ENCODE assay signal across 1 cellular context in the genomic region with DNA sequence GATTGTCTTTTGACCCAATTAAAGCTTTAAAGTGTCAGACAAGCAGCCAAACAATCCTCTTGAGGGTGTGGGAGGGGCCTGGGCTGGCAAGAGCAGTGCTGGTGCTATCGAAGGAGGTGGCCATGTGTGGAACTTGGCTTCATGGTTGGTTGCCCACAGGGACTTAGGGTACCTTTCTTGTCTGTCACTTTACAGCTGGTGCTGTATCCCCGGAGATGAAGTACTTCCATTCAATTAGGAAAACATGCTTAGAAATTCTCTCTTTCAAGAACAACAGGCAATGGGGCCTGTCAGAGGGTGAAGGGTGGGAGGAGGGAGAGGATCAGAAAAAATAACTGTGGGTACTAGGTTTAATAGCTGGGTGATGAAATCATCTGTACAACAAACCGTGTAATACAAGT.
TF ChIP-seq lines count a peak whose summit lies in the region.

No MANE protein-coding gene starts in this region.

TF ChIP-seq in GM23338, 12 proteins besides CTCF, POLR2A, EP300 and RAD21 (continued from another document):
- TF ChIP-seq, protein P1, sequence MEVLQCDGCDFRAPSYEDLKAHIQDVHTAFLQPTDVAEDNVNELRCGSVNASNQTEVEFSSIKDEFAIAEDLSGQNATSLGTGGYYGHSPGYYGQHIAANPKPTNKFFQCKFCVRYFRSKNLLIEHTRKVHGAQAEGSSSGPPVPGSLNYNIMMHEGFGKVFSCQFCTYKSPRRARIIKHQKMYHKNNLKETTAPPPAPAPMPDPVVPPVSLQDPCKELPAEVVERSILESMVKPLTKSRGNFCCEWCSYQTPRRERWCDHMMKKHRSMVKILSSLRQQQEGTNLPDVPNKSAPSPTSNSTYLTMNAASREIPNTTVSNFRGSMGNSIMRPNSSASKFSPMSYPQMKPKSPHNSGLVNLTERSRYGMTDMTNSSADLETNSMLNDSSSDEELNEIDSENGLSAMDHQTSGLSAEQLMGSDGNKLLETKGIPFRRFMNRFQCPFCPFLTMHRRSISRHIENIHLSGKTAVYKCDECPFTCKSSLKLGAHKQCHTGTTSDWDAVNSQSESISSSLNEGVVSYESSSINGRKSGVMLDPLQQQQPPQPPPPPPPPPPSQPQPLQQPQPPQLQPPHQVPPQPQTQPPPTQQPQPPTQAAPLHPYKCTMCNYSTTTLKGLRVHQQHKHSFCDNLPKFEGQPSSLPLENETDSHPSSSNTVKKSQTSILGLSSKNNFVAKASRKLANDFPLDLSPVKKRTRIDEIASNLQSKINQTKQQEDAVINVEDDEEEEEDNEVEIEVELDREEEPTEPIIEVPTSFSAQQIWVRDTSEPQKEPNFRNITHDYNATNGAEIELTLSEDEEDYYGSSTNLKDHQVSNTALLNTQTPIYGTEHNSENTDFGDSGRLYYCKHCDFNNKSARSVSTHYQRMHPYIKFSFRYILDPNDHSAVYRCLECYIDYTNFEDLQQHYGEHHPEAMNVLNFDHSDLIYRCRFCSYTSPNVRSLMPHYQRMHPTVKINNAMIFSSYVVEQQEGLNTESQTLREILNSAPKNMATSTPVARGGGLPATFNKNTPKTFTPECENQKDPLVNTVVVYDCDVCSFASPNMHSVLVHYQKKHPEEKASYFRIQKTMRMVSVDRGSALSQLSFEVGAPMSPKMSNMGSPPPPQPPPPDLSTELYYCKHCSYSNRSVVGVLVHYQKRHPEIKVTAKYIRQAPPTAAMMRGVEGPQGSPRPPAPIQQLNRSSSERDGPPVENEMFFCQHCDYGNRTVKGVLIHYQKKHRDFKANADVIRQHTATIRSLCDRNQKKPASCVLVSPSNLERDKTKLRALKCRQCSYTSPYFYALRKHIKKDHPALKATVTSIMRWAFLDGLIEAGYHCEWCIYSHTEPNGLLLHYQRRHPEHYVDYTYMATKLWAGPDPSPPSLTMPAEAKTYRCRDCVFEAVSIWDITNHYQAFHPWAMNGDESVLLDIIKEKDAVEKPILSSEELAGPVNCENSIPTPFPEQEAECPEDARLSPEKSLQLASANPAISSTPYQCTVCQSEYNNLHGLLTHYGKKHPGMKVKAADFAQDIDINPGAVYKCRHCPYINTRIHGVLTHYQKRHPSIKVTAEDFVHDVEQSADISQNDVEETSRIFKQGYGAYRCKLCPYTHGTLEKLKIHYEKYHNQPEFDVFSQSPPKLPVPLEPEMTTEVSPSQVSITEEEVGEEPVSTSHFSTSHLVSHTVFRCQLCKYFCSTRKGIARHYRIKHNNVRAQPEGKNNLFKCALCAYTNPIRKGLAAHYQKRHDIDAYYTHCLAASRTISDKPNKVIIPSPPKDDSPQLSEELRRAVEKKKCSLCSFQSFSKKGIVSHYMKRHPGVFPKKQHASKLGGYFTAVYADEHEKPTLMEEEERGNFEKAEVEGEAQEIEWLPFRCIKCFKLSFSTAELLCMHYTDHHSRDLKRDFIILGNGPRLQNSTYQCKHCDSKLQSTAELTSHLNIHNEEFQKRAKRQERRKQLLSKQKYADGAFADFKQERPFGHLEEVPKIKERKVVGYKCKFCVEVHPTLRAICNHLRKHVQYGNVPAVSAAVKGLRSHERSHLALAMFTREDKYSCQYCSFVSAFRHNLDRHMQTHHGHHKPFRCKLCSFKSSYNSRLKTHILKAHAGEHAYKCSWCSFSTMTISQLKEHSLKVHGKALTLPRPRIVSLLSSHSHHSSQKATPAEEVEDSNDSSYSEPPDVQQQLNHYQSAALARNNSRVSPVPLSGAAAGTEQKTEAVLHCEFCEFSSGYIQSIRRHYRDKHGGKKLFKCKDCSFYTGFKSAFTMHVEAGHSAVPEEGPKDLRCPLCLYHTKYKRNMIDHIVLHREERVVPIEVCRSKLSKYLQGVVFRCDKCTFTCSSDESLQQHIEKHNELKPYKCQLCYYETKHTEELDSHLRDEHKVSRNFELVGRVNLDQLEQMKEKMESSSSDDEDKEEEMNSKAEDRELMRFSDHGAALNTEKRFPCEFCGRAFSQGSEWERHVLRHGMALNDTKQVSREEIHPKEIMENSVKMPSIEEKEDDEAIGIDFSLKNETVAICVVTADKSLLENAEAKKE (CRISPR knock-in tag; IDR thresholded peaks at IDR 0.05) = no peak
- TF ChIP-seq CREB1 (CRISPR knock-in tag; IDR thresholded peaks at IDR 0.05; ENCODE audit: low read depth) = no peak
- no peak for TF ChIP-seq STAT1 (IDR thresholded peaks at IDR 0.05; ENCODE audit: unreplicated experiment)
- no peak for TF ChIP-seq NANOG (IDR thresholded peaks at IDR 0.05; ENCODE audit: borderline replicate concordance)
- no peak for TF ChIP-seq ZNF331 (CRISPR knock-in tag; IDR thresholded peaks at IDR 0.05; ENCODE audit: low read depth)
- TF ChIP-seq, protein P2, sequence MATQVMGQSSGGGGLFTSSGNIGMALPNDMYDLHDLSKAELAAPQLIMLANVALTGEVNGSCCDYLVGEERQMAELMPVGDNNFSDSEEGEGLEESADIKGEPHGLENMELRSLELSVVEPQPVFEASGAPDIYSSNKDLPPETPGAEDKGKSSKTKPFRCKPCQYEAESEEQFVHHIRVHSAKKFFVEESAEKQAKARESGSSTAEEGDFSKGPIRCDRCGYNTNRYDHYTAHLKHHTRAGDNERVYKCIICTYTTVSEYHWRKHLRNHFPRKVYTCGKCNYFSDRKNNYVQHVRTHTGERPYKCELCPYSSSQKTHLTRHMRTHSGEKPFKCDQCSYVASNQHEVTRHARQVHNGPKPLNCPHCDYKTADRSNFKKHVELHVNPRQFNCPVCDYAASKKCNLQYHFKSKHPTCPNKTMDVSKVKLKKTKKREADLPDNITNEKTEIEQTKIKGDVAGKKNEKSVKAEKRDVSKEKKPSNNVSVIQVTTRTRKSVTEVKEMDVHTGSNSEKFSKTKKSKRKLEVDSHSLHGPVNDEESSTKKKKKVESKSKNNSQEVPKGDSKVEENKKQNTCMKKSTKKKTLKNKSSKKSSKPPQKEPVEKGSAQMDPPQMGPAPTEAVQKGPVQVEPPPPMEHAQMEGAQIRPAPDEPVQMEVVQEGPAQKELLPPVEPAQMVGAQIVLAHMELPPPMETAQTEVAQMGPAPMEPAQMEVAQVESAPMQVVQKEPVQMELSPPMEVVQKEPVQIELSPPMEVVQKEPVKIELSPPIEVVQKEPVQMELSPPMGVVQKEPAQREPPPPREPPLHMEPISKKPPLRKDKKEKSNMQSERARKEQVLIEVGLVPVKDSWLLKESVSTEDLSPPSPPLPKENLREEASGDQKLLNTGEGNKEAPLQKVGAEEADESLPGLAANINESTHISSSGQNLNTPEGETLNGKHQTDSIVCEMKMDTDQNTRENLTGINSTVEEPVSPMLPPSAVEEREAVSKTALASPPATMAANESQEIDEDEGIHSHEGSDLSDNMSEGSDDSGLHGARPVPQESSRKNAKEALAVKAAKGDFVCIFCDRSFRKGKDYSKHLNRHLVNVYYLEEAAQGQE (IDR thresholded peaks at IDR 0.05; ENCODE audit: unreplicated experiment) = no peak
- no peak for TF ChIP-seq JUNB (IDR thresholded peaks at IDR 0.05; ENCODE audit: unreplicated experiment)
